8 cellular contexts compared by ENCODE assay signal in genomic region chr20:22403860-22404608, GRCh38.
DNase-seq lines count a peak whose midpoint lies in the region; ATAC-seq and TF ChIP-seq lines count a peak whose summit lies in the region.

No MANE protein-coding gene starts in this region.

- H3K4me3 ChIP-seq in skeletal muscle cell (ENCODE audit: low read depth, low read length), result peak overlapping the region; percentile 29

- no peak overlapping the region for H3K27ac ChIP-seq in foreskin keratinocyte

- peak; percentile 23 for DNase-seq in NCI-H774 (lab: John Stamatoyannopoulos, UW)
- no peak for DNase-seq in foreskin keratinocyte
- no peak for DNase-seq in skeletal muscle cell (ENCODE audit: low read depth)
- no peak for DNase-seq in DMS 273 treated with DMSO at 0.1 percent for 48 hours (lab: John Stamatoyannopoulos, UW)
- no peak for DNase-seq in stimulated activated CD4-positive, alpha-beta T cell treated with anti-CD3 and anti-CD28 coated beads, Interleukin-4, amount 100 ng/mL, for 1 hour
- no peak for DNase-seq in putamen (ENCODE audit: low spot score)

- ATAC-seq in GM19035 (IDR thresholded peaks at IDR 0.05; ENCODE audit: unreplicated experiment), result peak; percentile 72
- ATAC-seq in foreskin keratinocyte, result peak; percentile 18
- ATAC-seq in HG02884 (IDR thresholded peaks at IDR 0.05; ENCODE audit: unreplicated experiment), result no peak

- no peak for TF ChIP-seq CTCF in foreskin keratinocyte (conservative IDR thresholded peaks at IDR 0.05)

- no peaks in the 10 kb centered on the region for H3K27me3 ChIP-seq in foreskin keratinocyte

- H3K4me1 ChIP-seq in foreskin keratinocyte, result peaks cover 16% of the 10 kb centered on the region
